In the genomic region with DNA sequence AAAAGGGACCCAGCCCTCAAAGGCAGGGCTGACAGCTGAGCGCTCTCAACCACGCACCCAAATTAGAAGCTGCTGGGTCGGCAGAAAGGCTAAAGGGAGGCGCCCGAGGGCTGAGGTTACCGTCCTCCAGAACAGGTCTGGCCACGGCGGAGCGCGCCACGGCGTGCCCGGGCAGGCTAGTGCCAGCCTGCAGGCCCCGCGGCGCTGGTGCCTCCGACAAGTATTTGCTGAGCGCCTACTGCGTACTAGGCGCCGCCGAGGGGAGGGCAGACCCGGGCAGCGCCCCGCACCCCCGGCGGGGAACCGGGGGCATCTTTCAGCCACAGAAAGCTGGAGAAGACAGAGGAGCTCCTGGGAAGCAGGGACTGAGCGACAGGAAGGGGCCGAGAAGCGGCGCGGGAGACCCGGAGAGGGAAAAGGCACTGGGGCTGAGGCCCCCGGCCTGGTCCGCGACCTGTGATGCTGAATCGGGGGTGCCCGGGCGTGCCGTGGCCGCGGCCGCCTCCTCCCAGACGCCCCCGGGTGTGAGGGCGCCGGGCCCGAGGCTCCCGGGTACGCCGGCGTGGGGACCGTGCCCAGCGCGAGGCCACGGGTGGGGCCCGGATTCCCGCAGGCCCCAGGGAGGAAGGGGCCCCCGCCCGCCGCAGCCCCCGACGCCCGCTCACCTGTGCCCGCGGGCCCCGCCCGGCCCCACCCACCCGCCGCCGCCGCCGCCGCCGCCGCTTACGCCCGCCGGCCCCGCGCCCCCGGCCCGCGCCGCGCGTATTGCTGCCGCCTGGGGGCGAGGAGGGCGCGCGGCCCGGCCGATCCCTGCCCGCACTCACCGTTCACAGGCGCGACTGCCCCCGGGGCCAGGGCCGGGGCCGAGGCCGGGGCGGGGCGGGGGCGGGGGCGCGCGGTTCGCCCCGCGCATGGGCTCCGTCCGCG, we compare ENCODE assay signal across 8 cellular contexts. TPM values are rescaled to one million over a fixed set of nuclear protein-coding genes. Genes with fewer than 3 reads are reported as not detected.
DNase-seq lines count a peak whose midpoint lies in the region; ATAC-seq and TF ChIP-seq lines count a peak whose summit lies in the region.

No MANE protein-coding gene starts in this region.

- ATAC-seq in PC-3: peak; percentile 8
- peak; percentile 35 for ATAC-seq in stimulated activated naive CD8-positive, alpha-beta T cell treated with anti-CD3 and anti-CD28 coated beads, Interleukin-15, amount 100 ng/mL, for 72 hours

- H3K4me1 Mint-ChIP-seq in brain: peaks cover 10% of the 10 kb centered on the region
- H3K4me1 Mint-ChIP-seq in stimulated activated naive CD8-positive, alpha-beta T cell treated with anti-CD3 and anti-CD28 coated beads, Interleukin-15, amount 100 ng/mL, for 72 hours: peaks cover 31% of the 10 kb centered on the region

- H3K9me3 ChIP-seq in ES-I3 (ENCODE audit: control insufficient read depth, insufficient read depth, low read length) (no peaks in the 10 kb centered on the region), HEK293 (ENCODE audit: control insufficient read depth, insufficient read depth, low read depth, low read length) (no peaks in the 10 kb centered on the region), PC-3 (ENCODE audit: low read length) (no peaks in the 10 kb centered on the region)

- H3K9me3 Mint-ChIP-seq in brain: peaks cover 0 to 4% (median 0%) of the 10 kb centered on the region in 5 experiments
- H3K9me3 Mint-ChIP-seq in stimulated activated naive CD8-positive, alpha-beta T cell treated with anti-CD3 and anti-CD28 coated beads, Interleukin-15, amount 100 ng/mL, for 72 hours: no peaks in the 10 kb centered on the region

- peak; percentile 49; the same call in 1 of the 2 replicates for TF ChIP-seq CTCF in HEK293 (tag by site-specific recombination; IDR thresholded peaks at IDR 0.05)
- no peak for TF ChIP-seq CTCF in PC-3 (conservative IDR thresholded peaks at IDR 0.05; ENCODE audit: low read depth, low read length)
- no peak for TF ChIP-seq CTCF in brain (conservative IDR thresholded peaks at IDR 0.05)
- no peak for TF ChIP-seq CTCF in kidney epithelial cell (IDR thresholded peaks at IDR 0.05; ENCODE audit: insufficient read depth, low read length, poor library complexity, severe bottlenecking)

- H3K9ac ChIP-seq in ES-I3 (ENCODE audit: low read depth, low read length) (peak overlapping the region; percentile 85), PC-3 (ENCODE audit: low read length) (peak overlapping the region; percentile 80)

- H2AFZ ChIP-seq in PC-3 (ENCODE audit: low read length): peak overlapping the region; percentile 59

- intact Hi-C loops in PC-3 (cut with micrococcal nuclease): no loop called here

- POLR2A ChIA-PET in HEK293 (lab: Yijun Ruan, JAX) (interaction anchor here (0.7 to 2.7 kb wide), 10 partner anchors 13 to 262 kb away, joined by 3 to 11 read pairs (median 4); partner anchors contain the start of genes IRF7, PHRF1, RNH1 and TALDO1), PC-3 (lab: Charles Lee; ENCODE audit: unreplicated experiment) (no interaction called here)

- H3F3A ChIP-seq in PC-3 (ENCODE audit: low read length, unreplicated experiment): no peaks in the 10 kb centered on the region

- H3K4me3 Mint-ChIP-seq in brain: peak overlapping the region; percentile 64 to 87 (median 74)
- H3K4me3 Mint-ChIP-seq in stimulated activated naive CD8-positive, alpha-beta T cell treated with anti-CD3 and anti-CD28 coated beads, Interleukin-15, amount 100 ng/mL, for 72 hours: peak overlapping the region; percentile 66 to 76

- H3K4me3 ChIP-seq in HEK293 (ENCODE audit: low read depth, low read length) (peak overlapping the region; percentile 72), PC-3 (ENCODE audit: low read length) (peak overlapping the region; percentile 89), kidney epithelial cell (ENCODE audit: low read depth, low read length) (peak overlapping the region; percentile 64)

- peak; percentile 42 for DNase-seq in PC-3
- no peak for DNase-seq in kidney epithelial cell (ENCODE audit: low read depth)
- DNase-seq in stimulated activated naive CD8-positive, alpha-beta T cell treated with anti-CD3 and anti-CD28 coated beads, Interleukin-15, amount 100 ng/mL, for 72 hours: peak in 1 of 2 donors; percentile 49
- no peak for DNase-seq in HuH-7.5 (ENCODE audit: low spot score)
- DNase-seq in mucosa of gallbladder (ENCODE audit: low spot score): no peak

- H3K79me2 ChIP-seq in PC-3 (ENCODE audit: low read length): peaks cover 16% of the 10 kb centered on the region

- peak overlapping the region; percentile 92 for H3K4me2 ChIP-seq in PC-3 (ENCODE audit: low read length)

- H3K36me3 Mint-ChIP-seq in brain: no peaks in the 10 kb centered on the region

- no peaks in the 10 kb centered on the region for H3K9me2 ChIP-seq in PC-3 (replicated peaks; ENCODE audit: low read length)

- BruUV-seq in PC-3 (replicated peaks; lab: Mats Ljungman, UMichigan): no TSS peak

- no peaks in the 10 kb centered on the region for H3K4me1 ChIP-seq in ES-I3 (ENCODE audit: insufficient read depth, low read length)
- no peaks in the 10 kb centered on the region for H3K4me1 ChIP-seq in HEK293 (ENCODE audit: control insufficient read depth, insufficient read depth, low read length)
- peaks cover 17% of the 10 kb centered on the region for H3K4me1 ChIP-seq in PC-3 (ENCODE audit: insufficient read depth, low read length)

- peak overlapping the region in 1 of 5 experiments; percentile 22 for H3K27ac Mint-ChIP-seq in brain
- no peak overlapping the region for H3K27ac Mint-ChIP-seq in stimulated activated naive CD8-positive, alpha-beta T cell treated with anti-CD3 and anti-CD28 coated beads, Interleukin-15, amount 100 ng/mL, for 72 hours

- peaks cover 4% of the 10 kb centered on the region; the same call in 1 of the 2 replicates for H4K20me1 ChIP-seq in PC-3 (ENCODE audit: low read length)

- peak overlapping the region; percentile 83 for H3K27ac ChIP-seq in HEK293 (ENCODE audit: extremely low read depth, low read depth, low read length)
- no peak overlapping the region for H3K27ac ChIP-seq in PC-3 (ENCODE audit: low read length)

- peaks cover 3% of the 10 kb centered on the region; the same call in 1 of the 2 replicates for H3K36me3 ChIP-seq in ES-I3 (ENCODE audit: insufficient read depth, low read length)
- peaks cover 0 to 40% of the 10 kb centered on the region in 2 experiments; a peak in 1 of 3 replicates for H3K36me3 ChIP-seq in HEK293 (ENCODE audit: control insufficient read depth in 2 of 2, insufficient read depth in 1 of 2, low read length in 2 of 2)
- H3K36me3 ChIP-seq in PC-3 (ENCODE audit: low read depth, low read length): no peaks in the 10 kb centered on the region
- H3K36me3 ChIP-seq in kidney epithelial cell (ENCODE audit: control insufficient read depth, insufficient read depth, low read length): no peaks in the 10 kb centered on the region

- CTCF ChIA-PET in HEK293 (lab: Yijun Ruan, JAX): interaction anchor here (0.6 to 1.4 kb wide), 3 partner anchors 16 to 187 kb away, joined by 3 read pairs; no protein-coding TSS in a partner anchor
- CTCF ChIA-PET in PC-3 (lab: Charles Lee): no interaction called here

- H3K27me3 Mint-ChIP-seq in brain: no peaks in the 10 kb centered on the region
- H3K27me3 Mint-ChIP-seq in stimulated activated naive CD8-positive, alpha-beta T cell treated with anti-CD3 and anti-CD28 coated beads, Interleukin-15, amount 100 ng/mL, for 72 hours: no peaks in the 10 kb centered on the region

- H3K27me3 ChIP-seq in PC-3 (ENCODE audit: low read length) (no peaks in the 10 kb centered on the region), kidney epithelial cell (ENCODE audit: control insufficient read depth, insufficient read depth, low read length) (no peaks in the 10 kb centered on the region)

TF ChIP-seq in HEK293, 187 proteins besides CTCF, POLR2A, EP300 and RAD21 (continues in another document):
- no peak for TF ChIP-seq ZNF138 (tag by site-specific recombination; IDR thresholded peaks at IDR 0.05; ENCODE audit: borderline replicate concordance)
- TF ChIP-seq ZNF416 (tag by site-specific recombination; IDR thresholded peaks at IDR 0.05): no peak
- no peak for TF ChIP-seq ZNF664 (tag by site-specific recombination; IDR thresholded peaks at IDR 0.05)
- peak; percentile 74 for TF ChIP-seq ZNF335 (tag by site-specific recombination; conservative IDR thresholded peaks at IDR 0.05)
- TF ChIP-seq, protein P1, sequence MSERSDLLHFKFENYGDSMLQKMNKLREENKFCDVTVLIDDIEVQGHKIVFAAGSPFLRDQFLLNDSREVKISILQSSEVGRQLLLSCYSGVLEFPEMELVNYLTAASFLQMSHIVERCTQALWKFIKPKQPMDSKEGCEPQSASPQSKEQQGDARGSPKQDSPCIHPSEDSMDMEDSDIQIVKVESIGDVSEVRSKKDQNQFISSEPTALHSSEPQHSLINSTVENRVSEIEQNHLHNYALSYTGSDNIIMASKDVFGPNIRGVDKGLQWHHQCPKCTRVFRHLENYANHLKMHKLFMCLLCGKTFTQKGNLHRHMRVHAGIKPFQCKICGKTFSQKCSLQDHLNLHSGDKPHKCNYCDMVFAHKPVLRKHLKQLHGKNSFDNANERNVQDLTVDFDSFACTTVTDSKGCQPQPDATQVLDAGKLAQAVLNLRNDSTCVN (tag by site-specific recombination; optimal IDR thresholded peaks at IDR 0.05): peak; percentile 63
- TF ChIP-seq ZNF350 (tag by site-specific recombination; IDR thresholded peaks at IDR 0.05): no peak

RNA-seq across cellular contexts. Expression of gene HRAS, which starts 0.5 kb away (rescaled TPM):
- total RNA-seq in PC-3 (2014; rRNA removed): 128 and 167 TPM in 2 replicates
- polyA plus RNA-seq in brain (ENCODE audit: insufficient read depth, low read depth, low replicate concordance): 127 TPM
- total RNA-seq in kidney epithelial cell: 83.7 and 96.1 TPM in 2 replicates
- total RNA-seq in mucosa of gallbladder: 51.1 TPM

RNA-seq across cellular contexts. Expression of gene LRRC56, which starts 2.5 kb away (rescaled TPM):
- total RNA-seq in PC-3 (2014; rRNA removed) (1.0 and 1.5 TPM in 2 replicates), kidney epithelial cell (1.6 and 1.9 TPM in 2 replicates), mucosa of gallbladder (9.4 TPM)
- 5.4 TPM for polyA plus RNA-seq in brain (ENCODE audit: insufficient read depth, low read depth, low replicate concordance)

RNA-seq across cellular contexts. Expression of gene LMNTD2, which starts 25.7 kb away (rescaled TPM):
- 1.4 and 2.4 TPM in 2 replicates for total RNA-seq in PC-3 (2014; rRNA removed)
- 1.1 TPM for polyA plus RNA-seq in brain (ENCODE audit: insufficient read depth, low read depth, low replicate concordance)
- total RNA-seq in kidney epithelial cell: 1.9 and 4.7 TPM in 2 replicates
- 7.5 TPM for total RNA-seq in mucosa of gallbladder

RNA-seq across cellular contexts. Expression of gene RASSF7, which starts 25.9 kb away (rescaled TPM):
- total RNA-seq in PC-3 (2014; rRNA removed): 58.6 and 79.7 TPM in 2 replicates
- 11.2 TPM for polyA plus RNA-seq in brain (ENCODE audit: insufficient read depth, low read depth, low replicate concordance)
- total RNA-seq in kidney epithelial cell: 72.5 and 91.7 TPM in 2 replicates
- total RNA-seq in mucosa of gallbladder: 179 TPM

RNA-seq across cellular contexts. Expression of gene RNH1, which starts 27.8 kb away (rescaled TPM):
- total RNA-seq in PC-3 (2014; rRNA removed) (258 and 300 TPM in 2 replicates), kidney epithelial cell (229 and 251 TPM in 2 replicates), mucosa of gallbladder (156 TPM)
- polyA plus RNA-seq in brain (ENCODE audit: insufficient read depth, low read depth, low replicate concordance): 142 TPM
